ENCODE assay signal across 8 cellular contexts in genomic region chr19:44512326-44513298, GRCh38. TPM values are rescaled to one million over a fixed set of nuclear protein-coding genes. Genes with fewer than 3 reads are reported as not detected.
A peak's percentile ranks its signal among the peaks of the same experiment; 100 is the strongest.
DNase-seq lines count a peak whose midpoint lies in the region; ATAC-seq and TF ChIP-seq lines count a peak whose summit lies in the region.

No MANE protein-coding gene starts in this region.

- no peak overlapping the region for H3K4ac ChIP-seq in trophoblast cell (ENCODE audit: low read depth, low read length)

- intact Hi-C loops in mammary epithelial cell (cut with micrococcal nuclease), result loop anchor here (1.0 to 10.0 kb wide), 4 partner anchors 40 to 258 kb away; partner anchors contain the start of gene PVR

- H3K4me1 ChIP-seq in mammary epithelial cell (ENCODE audit: insufficient read depth, low read length), result no peaks in the 10 kb centered on the region
- no peaks in the 10 kb centered on the region for H3K4me1 ChIP-seq in trophoblast cell (ENCODE audit: control insufficient read depth in 1 of 2, insufficient read depth in 2 of 2, low read length in 2 of 2)

- CTCF ChIA-PET in mammary epithelial cell (lab: Charles Lee; ENCODE audit: low non-redundant PET), result no interaction called here

- dilution Hi-C loops in mammary epithelial cell (cut with HindIII; ENCODE audit: low sequenced_read_pairs), result no loop called here

- peak; percentile 52 for DNase-seq in AG08396 (ENCODE audit: low spot score)
- no peak for DNase-seq in GM06990 (ENCODE audit: extremely low read depth, insufficient read length)
- peak; percentile 39 for DNase-seq in NCI-H226
- DNase-seq in mammary epithelial cell, result peak; percentile 61
- peak; percentile 43 to 84 for DNase-seq in trophoblast cell
- DNase-seq in Ammon's horn (ENCODE audit: low spot score), result no peak

- H3K27me3 ChIP-seq in GM06990 (replicated peaks; ENCODE audit: control insufficient read depth, insufficient read depth, low read length) (no peaks in the 10 kb centered on the region), mammary epithelial cell (ENCODE audit: insufficient read depth, low read length) (peaks cover 5% of the 10 kb centered on the region), trophoblast cell (ENCODE audit: insufficient read depth, low read length) (no peaks in the 10 kb centered on the region)

- H2BK5ac ChIP-seq in trophoblast cell (ENCODE audit: low read depth, low read length, poor library complexity), result no peak overlapping the region

- no peak overlapping the region for H4K8ac ChIP-seq in trophoblast cell (ENCODE audit: low read depth, low read length)

- no peaks in the 10 kb centered on the region for H3K79me2 ChIP-seq in mammary epithelial cell (ENCODE audit: insufficient read depth, low read length)
- no peaks in the 10 kb centered on the region for H3K79me2 ChIP-seq in trophoblast cell (ENCODE audit: control insufficient read depth, insufficient read depth, low read length, poor library complexity)

- H3K4me2 ChIP-seq in mammary epithelial cell (ENCODE audit: insufficient read depth, low read depth, low read length) (no peak overlapping the region), trophoblast cell (ENCODE audit: low read length) (no peak overlapping the region)

- H3K4me3 ChIP-seq in GM06990 (replicated peaks; ENCODE audit: low read depth, low read length) (no peak overlapping the region), mammary epithelial cell (replicated peaks in 1 of 3; ENCODE audit: insufficient read depth in 1 of 3, low read depth in 2 of 3, low read length in 3 of 3) (no peak overlapping the region), trophoblast cell (ENCODE audit: low read depth, low read length) (no peak overlapping the region)

- ATAC-seq in GM21390 (IDR thresholded peaks at IDR 0.05; ENCODE audit: unreplicated experiment) (no peak), HG02571 (IDR thresholded peaks at IDR 0.05; ENCODE audit: unreplicated experiment) (no peak)

- no peaks in the 10 kb centered on the region for H3K9me3 ChIP-seq in mammary epithelial cell (replicated peaks; ENCODE audit: insufficient read depth, low read length)
- H3K9me3 ChIP-seq in trophoblast cell (ENCODE audit: insufficient read depth, low read depth, low read length), result peaks cover 10% of the 10 kb centered on the region

- no peak overlapping the region for H4K12ac ChIP-seq in trophoblast cell (ENCODE audit: low read depth, low read length)

- no peaks in the 10 kb centered on the region for H4K20me1 ChIP-seq in mammary epithelial cell (ENCODE audit: insufficient read depth, low read length)

- H3K9ac ChIP-seq in mammary epithelial cell (ENCODE audit: insufficient read depth, low read length) (no peak overlapping the region), trophoblast cell (ENCODE audit: low read length) (no peak overlapping the region)

- no peak overlapping the region for H2AFZ ChIP-seq in mammary epithelial cell (ENCODE audit: low read depth, low read length)
- H2AFZ ChIP-seq in trophoblast cell (ENCODE audit: insufficient read depth, low read length, poor library complexity), result no peak overlapping the region

- TF ChIP-seq CTCF in GM06990 (IDR thresholded peaks at IDR 0.05; ENCODE audit: insufficient read depth, low read length, poor library complexity, severe bottlenecking) (peak; percentile 41), mammary epithelial cell (conservative IDR thresholded peaks at IDR 0.05 in 1 of 2, IDR thresholded peaks at IDR 0.05 in 1 of 2; ENCODE audit: extremely low read depth in 1 of 2, insufficient read depth in 1 of 2, low read depth in 1 of 2, low read length in 2 of 2) (peak; percentile 69 to 89)

- no TSS peak for BruUV-seq in mammary epithelial cell (replicated peaks; lab: Mats Ljungman, UMichigan)

- H3K36me3 ChIP-seq in GM06990 (ENCODE audit: control insufficient read depth, insufficient read depth, low read length) (no peaks in the 10 kb centered on the region), mammary epithelial cell (ENCODE audit: insufficient read depth, low read length) (no peaks in the 10 kb centered on the region), trophoblast cell (ENCODE audit: control insufficient read depth in 1 of 2, insufficient read depth in 2 of 2, low read length in 2 of 2) (no peaks in the 10 kb centered on the region)

- no peak overlapping the region for H2BK120ac ChIP-seq in trophoblast cell (ENCODE audit: insufficient read depth, low read length, poor library complexity)

- H3K14ac ChIP-seq in trophoblast cell (ENCODE audit: low read length), result no peak overlapping the region

- H3K27ac ChIP-seq in mammary epithelial cell (ENCODE audit: insufficient read depth, low read depth, low read length) (no peak overlapping the region), trophoblast cell (ENCODE audit: low read depth, low read length) (no peak overlapping the region)

- WGBS in mammary epithelial cell (ENCODE audit: low coverage, missing lambda C conversion rate), result 38% methylated on average over 8 of the region's 12 CpGs
- no CpG with 5 or more reads among the region's 12 CpGs for WGBS in trophoblast cell (ENCODE audit: extremely low coverage, insufficient coverage, insufficient read length)

- H3K18ac ChIP-seq in trophoblast cell (ENCODE audit: low read length), result no peak overlapping the region

- no peak overlapping the region for H4K91ac ChIP-seq in trophoblast cell (ENCODE audit: low read depth, low read length)

- no peak overlapping the region for H3K23ac ChIP-seq in trophoblast cell (ENCODE audit: low read length)

- H2AK5ac ChIP-seq in trophoblast cell (ENCODE audit: low read length), result no peak overlapping the region

- in situ Hi-C loops in mammary epithelial cell (cut with MboI; ENCODE audit: low sequenced_read_pairs in 2 of 2), result no loop called here

- no peak overlapping the region for H2BK12ac ChIP-seq in trophoblast cell (ENCODE audit: low read length)

- H3K79me1 ChIP-seq in trophoblast cell (ENCODE audit: low read length), result no peaks in the 10 kb centered on the region

RNA-seq across cellular contexts. Expression of gene ZNF180, which starts 12.3 kb away (rescaled TPM):
- total RNA-seq in mammary epithelial cell, result 1 to 10 TPM; 7.1 to 7.2 TPM
- 1.1 TPM for polyA plus RNA-seq in mammary epithelial cell
- 12.2 TPM for polyA minus RNA-seq in mammary epithelial cell
- 3.4 TPM in 2 replicates for polyA plus RNA-seq in trophoblast cell (2013)

RNA-seq across cellular contexts. Expression of gene CEACAM20, which starts 16.9 kb away (rescaled TPM):
- not detected for total RNA-seq in mammary epithelial cell
- polyA plus RNA-seq in mammary epithelial cell, result not detected
- polyA minus RNA-seq in mammary epithelial cell, result not detected
- 0.15 and 0.21 TPM in 2 replicates for polyA plus RNA-seq in trophoblast cell (2013)

Comparison
In these comparisons a context has a peak if more than half of its experiments do, and no peak if none do; other contexts are left out.
1. DNase-seq: peak in AG08396 (single experiment), NCI-H226 (single experiment), mammary epithelial cell (single experiment) and trophoblast cell (2 of 2); none in GM06990 (single experiment) and Ammon's horn (single experiment).